ENCODE assay signal across 8 cellular contexts in genomic region chr14:65413739-65414045, GRCh38. TPM values are rescaled to one million over a fixed set of nuclear protein-coding genes. Genes with fewer than 3 reads are reported as not detected.
A peak's percentile ranks its signal among the peaks of the same experiment; 100 is the strongest.
DNase-seq lines count a peak whose midpoint lies in the region; ATAC-seq, FAIRE-seq and TF ChIP-seq lines count a peak whose summit lies in the region.

No MANE protein-coding gene starts in this region.

- peak; percentile 63 for DNase-seq in OCI-LY7 (ENCODE audit: low spot score)
- DNase-seq in endothelial cell of umbilical vein (ENCODE audit: low read depth, low spot score): no peak
- no peak for DNase-seq in ovary
- DNase-seq in NCI-H2081 treated with DMSO at 0.1 percent for 48 hours (lab: John Stamatoyannopoulos, UW): no peak
- DNase-seq in HCEC 1CT: no peak

- H3K4me1 ChIP-seq in DOHH2 (ENCODE audit: control insufficient read depth, low read length) (peaks cover 28% of the 10 kb centered on the region), OCI-LY7 (ENCODE audit: insufficient read depth, low read length, poor library complexity, severe bottlenecking) (peaks cover 44% of the 10 kb centered on the region), endothelial cell of umbilical vein (ENCODE audit: control insufficient read depth, extremely low read depth, insufficient read depth, low read length) (peaks cover 18% of the 10 kb centered on the region), ovary (ENCODE audit: insufficient read depth) (peaks cover 1% of the 10 kb centered on the region)

- dilution Hi-C loops in endothelial cell of umbilical vein (cut with MboI; ENCODE audit: extremely low pct_ligation_motif_present, low sequenced_read_pairs): no loop called here

- ATAC-seq in HG03457 (IDR thresholded peaks at IDR 0.05; ENCODE audit: unreplicated experiment) (no peak), GM18870 (IDR thresholded peaks at IDR 0.05; ENCODE audit: unreplicated experiment) (no peak)

- H3K36me3 ChIP-seq in DOHH2 (ENCODE audit: control insufficient read depth, low read length) (peaks cover 10% of the 10 kb centered on the region), OCI-LY7 (ENCODE audit: insufficient read depth, low read length) (peaks cover 29% of the 10 kb centered on the region), endothelial cell of umbilical vein (ENCODE audit: control insufficient read depth in 2 of 2, extremely low read depth in 1 of 2, insufficient read depth in 2 of 2, low read length in 2 of 2) (no peaks in the 10 kb centered on the region), ovary (no peaks in the 10 kb centered on the region)

- H3K27me3 ChIP-seq in DOHH2 (ENCODE audit: control insufficient read depth, low read length) (no peaks in the 10 kb centered on the region), endothelial cell of umbilical vein (ENCODE audit: control insufficient read depth in 2 of 2, insufficient read depth in 2 of 2, low read length in 2 of 2) (no peaks in the 10 kb centered on the region), ovary (no peaks in the 10 kb centered on the region)

- TF ChIP-seq EP300 in ovary (IDR thresholded peaks at IDR 0.05): no peak

- intact Hi-C loops in OCI-LY7 (cut with micrococcal nuclease; ENCODE audit: unreplicated experiment) (loop anchor here (1.0 to 5.0 kb wide), 4 partner anchors 61 to 659 kb away; no protein-coding TSS in a partner anchor), endothelial cell of umbilical vein (cut with micrococcal nuclease) (loop anchor here (2.0 to 5.0 kb wide), 2 partner anchors 174 to 427 kb away; partner anchors contain the start of gene FNTB), ovary (cut with DNase I) (loop anchor here (5.0 to 10.0 kb wide), 4 partner anchors 241 to 411 kb away; no protein-coding TSS in a partner anchor)

- TF ChIP-seq POLR2A in endothelial cell of umbilical vein (IDR thresholded peaks at IDR 0.05; ENCODE audit: low read depth, low read length): no peak
- TF ChIP-seq POLR2A in ovary (IDR thresholded peaks at IDR 0.05): no peak

- H3K27ac ChIP-seq in DOHH2 (ENCODE audit: low read depth, low read length) (peak overlapping the region; percentile 84), OCI-LY7 (ENCODE audit: low read depth, low read length, poor library complexity, severe bottlenecking) (peak overlapping the region; percentile 85), endothelial cell of umbilical vein (ENCODE audit: insufficient read depth, low read depth, low read length) (no peak overlapping the region), ovary (peak overlapping the region; percentile 79 to 85)

- H3K9me3 ChIP-seq in DOHH2 (ENCODE audit: control insufficient read depth, insufficient read depth, low read length): no peaks in the 10 kb centered on the region
- no peaks in the 10 kb centered on the region for H3K9me3 ChIP-seq in OCI-LY7 (ENCODE audit: low read length)
- H3K9me3 ChIP-seq in endothelial cell of umbilical vein (replicated peaks; ENCODE audit: control insufficient read depth, insufficient read depth, low read length): no peaks in the 10 kb centered on the region
- H3K9me3 ChIP-seq in ovary: no peaks in the 10 kb centered on the region

- peak overlapping the region; percentile 50 for H3K9ac ChIP-seq in endothelial cell of umbilical vein (replicated peaks; ENCODE audit: extremely low read depth, insufficient read depth, low read length)

- H3K9me2 ChIP-seq in DOHH2 (replicated peaks; ENCODE audit: control insufficient read depth, low read length): no peaks in the 10 kb centered on the region
- no peaks in the 10 kb centered on the region for H3K9me2 ChIP-seq in OCI-LY7 (ENCODE audit: insufficient read depth, low read length)

- H3K79me2 ChIP-seq in DOHH2 (ENCODE audit: control insufficient read depth, low read length): peaks cover 74% of the 10 kb centered on the region
- H3K79me2 ChIP-seq in OCI-LY7 (ENCODE audit: insufficient read depth, low read depth, low read length): peaks cover 84% of the 10 kb centered on the region
- H3K79me2 ChIP-seq in endothelial cell of umbilical vein (ENCODE audit: control insufficient read depth, insufficient read depth, low read length): peaks cover 45% of the 10 kb centered on the region

- H4K20me1 ChIP-seq in DOHH2 (ENCODE audit: control insufficient read depth, insufficient read depth, low read depth, low read length): no peaks in the 10 kb centered on the region
- H4K20me1 ChIP-seq in OCI-LY7 (ENCODE audit: insufficient read depth, low read length): peaks cover 24% of the 10 kb centered on the region; the same call in 1 of the 2 replicates
- H4K20me1 ChIP-seq in endothelial cell of umbilical vein (replicated peaks; ENCODE audit: control insufficient read depth, extremely low read depth, insufficient read depth, low read length): no peaks in the 10 kb centered on the region

- no TSS peak for BruUV-seq in OCI-LY7 (replicated peaks; lab: Mats Ljungman, UMichigan)
- no TSS peak for BruUV-seq in endothelial cell of umbilical vein (replicated peaks; lab: Mats Ljungman, UMichigan)

- CTCF ChIA-PET in OCI-LY7 (lab: Charles Lee; ENCODE audit: unreplicated experiment): interaction anchor here (1.0 kb wide), 3 partner anchors 79 to 411 kb away, joined by 3 to 4 read pairs (median 4); no protein-coding TSS in a partner anchor
- CTCF ChIA-PET in endothelial cell of umbilical vein (lab: Charles Lee): interaction anchor here (0.8 to 13.1 kb wide), 9 partner anchors 184 to 546 kb away, joined by 3 to 926 read pairs (median 14); partner anchors contain the start of gene MAX

- H3K4me3 ChIP-seq in DOHH2 (ENCODE audit: low read length): peak overlapping the region; percentile 97
- peak overlapping the region; percentile 91 for H3K4me3 ChIP-seq in OCI-LY7 (ENCODE audit: low read depth, low read length, poor library complexity, severe bottlenecking)
- H3K4me3 ChIP-seq in endothelial cell of umbilical vein (replicated peaks in 1 of 3; ENCODE audit: insufficient read depth in 1 of 3, low read depth in 1 of 3, low read length in 3 of 3): peak overlapping the region; percentile 75 to 96 (median 85)
- peak overlapping the region; percentile 61 for H3K4me3 ChIP-seq in ovary

- WGBS in ovary, 3 donors: 19 to 33% (median 27%) methylated on average over 6 of the region's 6 CpGs

- H3K9me1 ChIP-seq in endothelial cell of umbilical vein (replicated peaks; ENCODE audit: control insufficient read depth, extremely low read depth, insufficient read depth, low read length): no peaks in the 10 kb centered on the region

- FAIRE-seq in endothelial cell of umbilical vein (lab: Jason Lieb, UNC): no peak

- TF ChIP-seq CTCF in DOHH2 (IDR thresholded peaks at IDR 0.05; ENCODE audit: low read depth, low read length, poor library complexity, severe bottlenecking): no peak
- TF ChIP-seq CTCF in OCI-LY7 (conservative IDR thresholded peaks at IDR 0.05; ENCODE audit: low read length): no peak
- TF ChIP-seq CTCF in endothelial cell of umbilical vein (IDR thresholded peaks at IDR 0.05; ENCODE audit: extremely low read depth in 1 of 2, insufficient read depth in 1 of 2, low read depth in 1 of 2, low read length in 2 of 2): no peak
- TF ChIP-seq CTCF in ovary (IDR thresholded peaks at IDR 0.05): no peak

- H3F3A ChIP-seq in DOHH2 (ENCODE audit: control insufficient read depth, insufficient read depth): peaks cover 10% of the 10 kb centered on the region; the same call in 1 of the 2 replicates

- H2AFZ ChIP-seq in OCI-LY7 (ENCODE audit: low read length) (no peak overlapping the region), endothelial cell of umbilical vein (ENCODE audit: low read depth, low read length) (peak overlapping the region; percentile 94)

- peak overlapping the region; percentile 93 for H3K4me2 ChIP-seq in DOHH2 (ENCODE audit: low read length)
- peak overlapping the region; percentile 82 for H3K4me2 ChIP-seq in OCI-LY7 (ENCODE audit: low read length)
- peak overlapping the region; percentile 87 for H3K4me2 ChIP-seq in endothelial cell of umbilical vein (ENCODE audit: insufficient read depth, low read length)

- POLR2A ChIA-PET in OCI-LY7 (lab: Charles Lee): interaction anchor here (0.7 to 3.8 kb wide), 13 partner anchors 8 to 411 kb away, joined by 3 to 77 read pairs (median 7); no protein-coding TSS in a partner anchor
- POLR2A ChIA-PET in endothelial cell of umbilical vein (lab: Charles Lee): no interaction called here

TF ChIP-seq in endothelial cell of umbilical vein, 7 proteins besides CTCF, POLR2A, EP300 and RAD21:
- TF ChIP-seq MYC (IDR thresholded peaks at IDR 0.05; ENCODE audit: low read depth, low read length) (no peak), POLR2AphosphoS5 (IDR thresholded peaks at IDR 0.05; ENCODE audit: insufficient read depth, low read depth, low read length) (no peak), JUN (IDR thresholded peaks at IDR 0.05; ENCODE audit: borderline replicate concordance, insufficient read depth, insufficient read length, low read depth) (no peak), FOS (IDR thresholded peaks at IDR 0.05; ENCODE audit: borderline replicate concordance, insufficient read depth, low read length) (no peak), EZH2 (IDR thresholded peaks at IDR 0.05; ENCODE audit: borderline replicate concordance, low read depth, low read length, severe bottlenecking) (no peak), MAX (IDR thresholded peaks at IDR 0.05; ENCODE audit: insufficient read depth, insufficient read length) (no peak), GATA2 (IDR thresholded peaks at IDR 0.05; ENCODE audit: insufficient read depth, insufficient read length, low read depth, low read length) (no peak)
TF ChIP-seq in endothelial cell of umbilical vein: peak in this region for 0.

RNA-seq across cellular contexts. Expression of gene FUT8, which starts 1.2 kb away (rescaled TPM):
- total RNA-seq in OCI-LY7 (2014; rRNA removed; shearing (Covaris generic)): 90.3 and 128 TPM in 2 replicates
- total RNA-seq in OCI-LY7 (2022) (157 and 174 TPM in 2 replicates), endothelial cell of umbilical vein (27.7 and 38.8 TPM in 2 replicates), ovary (10 to 100 TPM; 20.4 to 51.1 (median 34.0) TPM)
- polyA plus RNA-seq in endothelial cell of umbilical vein (10.9 and 16.7 TPM in 2 replicates), ovary (10 to 100 TPM; 18.1 to 18.6 TPM)
- 17.6 and 19.8 TPM in 2 replicates for polyA plus RNA-seq in endothelial cell of umbilical vein (2011; cell fraction: cytosol; rRNA removed)
- 13.0 and 16.2 TPM in 2 replicates for polyA plus RNA-seq in endothelial cell of umbilical vein (2011; cell fraction: nucleus; rRNA removed)
- polyA plus RNA-seq in endothelial cell of umbilical vein (2012): 43.2 and 59.9 TPM in 2 replicates
- 28.6 and 31.6 TPM in 2 replicates for polyA minus RNA-seq in endothelial cell of umbilical vein
- 8.8 TPM for polyA minus RNA-seq in endothelial cell of umbilical vein (2011; cell fraction: cytosol; rRNA and poly(A)+ RNA removed)
- polyA minus RNA-seq in endothelial cell of umbilical vein (2011; cell fraction: nucleus; rRNA and poly(A)+ RNA removed): 34.4 and 39.2 TPM in 2 replicates
